Comparison of ENCODE assay signal across 15 cellular contexts in the genomic region with DNA sequence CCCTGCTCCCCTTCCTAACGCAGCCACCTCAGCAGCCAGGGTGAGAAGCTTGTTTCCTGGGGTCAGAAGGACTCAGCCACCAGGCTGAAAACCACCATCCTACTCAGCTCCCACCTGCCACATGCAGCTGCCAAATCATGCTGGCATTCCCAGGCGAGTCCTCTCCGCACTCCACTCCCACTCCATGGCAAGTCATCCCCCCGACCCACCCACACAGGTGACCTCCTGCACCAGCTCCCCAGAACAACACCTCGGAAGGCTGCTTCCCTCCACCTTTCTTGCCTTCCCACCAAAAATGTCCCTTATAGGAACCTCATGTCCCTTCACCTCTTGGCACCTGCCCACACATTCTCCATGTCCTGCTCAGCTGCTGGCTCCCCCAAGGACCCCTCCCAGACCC. TPM values are rescaled to one million over a fixed set of nuclear protein-coding genes. Genes with fewer than 3 reads are reported as not detected.
DNase-seq lines count a peak whose midpoint lies in the region; ATAC-seq lines count a peak whose summit lies in the region.
"Had no signal": no experiment of that assay in that cellular context is flagged by ENCODE, and none has a peak within 500 bp of the region (broad histone marks: within the 10 kb centered on the region; RNA-seq: fewer than 3 reads in every experiment).

No MANE protein-coding gene starts in this region.

- H3K27me3 Mint-ChIP-seq in stimulated activated naive CD8-positive, alpha-beta T cell treated with anti-CD3 and anti-CD28 coated beads, Interleukin-15, Interleukin-2, amounts not matched to agents 100 ng/mL and 50 ng/mL, for 24 hours = no peaks in the 10 kb centered on the region
- no peaks in the 10 kb centered on the region for H3K27me3 Mint-ChIP-seq in activated CD8-positive, alpha-beta T cell treated with anti-CD3 and anti-CD28 coated beads, Interleukin-2, amount 10 ng/mL, durations not matched to agents 7 days and 5 days (ENCODE audit: low read depth)
- H3K27me3 Mint-ChIP-seq in naive thymus-derived CD4-positive, alpha-beta T cell = no peaks in the 10 kb centered on the region

- no peaks in the 10 kb centered on the region for H3K9me3 ChIP-seq in naive thymus-derived CD4-positive, alpha-beta T cell (ENCODE audit: control insufficient read depth in 2 of 3, low read length in 3 of 3)
- H3K9me3 ChIP-seq: body of pancreas, colonic mucosa, neutrophil had no signal

- intact Hi-C loops in naive thymus-derived CD4-positive, alpha-beta T cell (cut with micrococcal nuclease) = loop anchor here in 1 of 2 donors (10.0 kb wide), 1 partner anchor 681 kb away; a partner anchor contains a TSS

- H3K4me1 ChIP-seq in naive thymus-derived CD4-positive, alpha-beta T cell (ENCODE audit: control insufficient read depth in 2 of 2, insufficient read depth in 2 of 2, low read length in 2 of 2) = peaks cover 18 to 21% of the 10 kb centered on the region in 2 donors

- peak overlapping the region; percentile 45 for H3K27ac Mint-ChIP-seq in stimulated activated naive CD8-positive, alpha-beta T cell treated with anti-CD3 and anti-CD28 coated beads, Interleukin-15, Interleukin-2, amounts not matched to agents 100 ng/mL and 50 ng/mL, for 24 hours
- peak overlapping the region; percentile 37 for H3K27ac Mint-ChIP-seq in activated CD8-positive, alpha-beta T cell treated with anti-CD3 and anti-CD28 coated beads, Interleukin-2, amount 10 ng/mL, durations not matched to agents 7 days and 5 days
- peak overlapping the region in 7 of 9 donors; percentile 43 to 83 (median 75) for H3K27ac Mint-ChIP-seq in naive thymus-derived CD4-positive, alpha-beta T cell

- H3K27ac ChIP-seq in naive thymus-derived CD4-positive, alpha-beta T cell (ENCODE audit: low read depth, low read length) = no peak overlapping the region
- H3K27ac ChIP-seq: body of pancreas, colonic mucosa, neutrophil had no signal

- CTCF ChIA-PET in activated CD8-positive, alpha-beta T cell treated with anti-CD3 and anti-CD28 coated beads, Interleukin-2, amount 10 ng/mL, durations not matched to agents 7 days and 5 days (lab: Charles Lee) = interaction anchor here (0.6 kb wide), 1 partner anchor 13 kb away, joined by 3 read pairs; no protein-coding TSS in a partner anchor
- CTCF ChIA-PET in naive thymus-derived CD4-positive, alpha-beta T cell (lab: Charles Lee) = no interaction called here

- peaks cover 33% of the 10 kb centered on the region for H3K4me1 Mint-ChIP-seq in stimulated activated naive CD8-positive, alpha-beta T cell treated with anti-CD3 and anti-CD28 coated beads, Interleukin-15, Interleukin-2, amounts not matched to agents 100 ng/mL and 50 ng/mL, for 24 hours (ENCODE audit: low read depth)
- H3K4me1 Mint-ChIP-seq in activated CD8-positive, alpha-beta T cell treated with anti-CD3 and anti-CD28 coated beads, Interleukin-2, amount 10 ng/mL, durations not matched to agents 7 days and 5 days (ENCODE audit: low read depth) = peaks cover 31% of the 10 kb centered on the region
- peaks cover 26 to 49% (median 32%) of the 10 kb centered on the region in 7 donors for H3K4me1 Mint-ChIP-seq in naive thymus-derived CD4-positive, alpha-beta T cell

- ATAC-seq in stimulated activated naive CD8-positive, alpha-beta T cell treated with anti-CD3 and anti-CD28 coated beads, Interleukin-15, Interleukin-2, amounts not matched to agents 100 U/mL and 50 U/mL, for 24 hours = no peak
- ATAC-seq in activated CD8-positive, alpha-beta T cell treated with anti-CD3 and anti-CD28 coated beads, Interleukin-2, amount 10 ng/mL, durations not matched to agents 7 days and 5 days = no peak
- ATAC-seq in naive thymus-derived CD4-positive, alpha-beta T cell = no peak
- ATAC-seq: body of pancreas had no signal

- H3K27me3 ChIP-seq in naive thymus-derived CD4-positive, alpha-beta T cell (ENCODE audit: control insufficient read depth in 2 of 2, insufficient read depth in 2 of 2, low read length in 2 of 2) = no peaks in the 10 kb centered on the region
- H3K27me3 ChIP-seq: body of pancreas, colonic mucosa, neutrophil had no signal

- DNase-seq in stimulated activated naive CD8-positive, alpha-beta T cell treated with anti-CD3 and anti-CD28 coated beads, Interleukin-15, Interleukin-2, amounts not matched to agents 100 U/mL and 50 U/mL, for 24 hours = no peak
- no peak for DNase-seq in activated CD8-positive, alpha-beta T cell treated with anti-CD3 and anti-CD28 coated beads, Interleukin-2, amount 10 ng/mL, durations not matched to agents 7 days and 5 days
- DNase-seq in naive thymus-derived CD4-positive, alpha-beta T cell = no peak
- no peak for DNase-seq in stimulated activated CD4-positive, alpha-beta T cell treated with anti-CD3 and anti-CD28 coated beads, Interleukin-12 subunit alpha, Interleukin-12 subunit beta, amount 100 ng/mL, for 4 hours
- no peak for DNase-seq in DMS79 (lab: John Stamatoyannopoulos, UW)
- DNase-seq in SK-N-DZ (ENCODE audit: low spot score) = no peak
- DNase-seq: activated CD4-positive, CD25-positive, alpha-beta regulatory T cell; body of pancreas; colonic mucosa; Karpas-422; NCI-H1105; NCI-H2107; NCI-H524 had no signal

- POLR2A ChIA-PET in activated CD8-positive, alpha-beta T cell treated with anti-CD3 and anti-CD28 coated beads, Interleukin-2, amount 10 ng/mL, durations not matched to agents 7 days and 5 days (lab: Charles Lee) = no interaction called here
- POLR2A ChIA-PET in naive thymus-derived CD4-positive, alpha-beta T cell (lab: Charles Lee) = interaction anchor here (0.7 to 6.3 kb wide), 6 partner anchors 11 to 28 kb away, joined by 3 to 24 read pairs (median 3); no protein-coding TSS in a partner anchor

- H3K9me3 Mint-ChIP-seq in stimulated activated naive CD8-positive, alpha-beta T cell treated with anti-CD3 and anti-CD28 coated beads, Interleukin-15, Interleukin-2, amounts not matched to agents 100 ng/mL and 50 ng/mL, for 24 hours = no peaks in the 10 kb centered on the region
- H3K9me3 Mint-ChIP-seq in activated CD8-positive, alpha-beta T cell treated with anti-CD3 and anti-CD28 coated beads, Interleukin-2, amount 10 ng/mL, durations not matched to agents 7 days and 5 days (ENCODE audit: insufficient read depth) = no peaks in the 10 kb centered on the region
- peaks cover 0 to 5% (median 0%) of the 10 kb centered on the region in 11 donors for H3K9me3 Mint-ChIP-seq in naive thymus-derived CD4-positive, alpha-beta T cell

- peaks cover 49% of the 10 kb centered on the region for H3K36me3 Mint-ChIP-seq in stimulated activated naive CD8-positive, alpha-beta T cell treated with anti-CD3 and anti-CD28 coated beads, Interleukin-15, Interleukin-2, amounts not matched to agents 100 ng/mL and 50 ng/mL, for 24 hours (ENCODE audit: low read depth)
- peaks cover 37% of the 10 kb centered on the region for H3K36me3 Mint-ChIP-seq in activated CD8-positive, alpha-beta T cell treated with anti-CD3 and anti-CD28 coated beads, Interleukin-2, amount 10 ng/mL, durations not matched to agents 7 days and 5 days (ENCODE audit: low read depth)
- H3K36me3 Mint-ChIP-seq in naive thymus-derived CD4-positive, alpha-beta T cell = peaks cover 8 to 28% (median 14%) of the 10 kb centered on the region in 5 donors

- H3K4me3 ChIP-seq in naive thymus-derived CD4-positive, alpha-beta T cell (ENCODE audit: low read length) = no peak overlapping the region
- H3K4me3 ChIP-seq: body of pancreas, colonic mucosa had no signal

- H3K36me3 ChIP-seq in naive thymus-derived CD4-positive, alpha-beta T cell (ENCODE audit: control insufficient read depth in 2 of 3, insufficient read depth in 3 of 3, low read length in 3 of 3) = peaks cover 0 to 55% (median 14%) of the 10 kb centered on the region in 3 experiments

- H3K4me3 Mint-ChIP-seq in stimulated activated naive CD8-positive, alpha-beta T cell treated with anti-CD3 and anti-CD28 coated beads, Interleukin-15, Interleukin-2, amounts not matched to agents 100 ng/mL and 50 ng/mL, for 24 hours = no peak overlapping the region
- H3K4me3 Mint-ChIP-seq in activated CD8-positive, alpha-beta T cell treated with anti-CD3 and anti-CD28 coated beads, Interleukin-2, amount 10 ng/mL, durations not matched to agents 7 days and 5 days = no peak overlapping the region
- peak overlapping the region in 1 of 10 donors; percentile 9 for H3K4me3 Mint-ChIP-seq in naive thymus-derived CD4-positive, alpha-beta T cell

RNA-seq across cellular contexts. Expression of a gene that starts 4.6 kb away (rescaled TPM):
- 100 to 1,000 TPM; 104 TPM for total RNA-seq in activated CD8-positive, alpha-beta T cell treated with anti-CD3 and anti-CD28 coated beads, Interleukin-2, amount 10 ng/mL, durations not matched to agents 7 days and 5 days
- 100 to 1,000 TPM in 1 of 5 experiments, 10 to 100 TPM in 4; 42.8 to 104 (median 64.0) TPM for total RNA-seq in naive thymus-derived CD4-positive, alpha-beta T cell
- 10 to 100 TPM; 38.4 to 41.2 TPM for polyA plus RNA-seq in naive thymus-derived CD4-positive, alpha-beta T cell
- 131 and 179 TPM in 2 replicates for polyA plus RNA-seq in SK-N-DZ (2014; cell fraction: cytosol; rRNA removed)
- polyA plus RNA-seq in SK-N-DZ (2014; cell fraction: nucleus; rRNA removed) = 49.5 and 68.9 TPM in 2 replicates

RNA-seq across cellular contexts. Expression of a gene that starts 5.0 kb away (rescaled TPM):
- 100 to 1,000 TPM; 101 to 110 TPM for total RNA-seq in activated CD8-positive, alpha-beta T cell treated with anti-CD3 and anti-CD28 coated beads, Interleukin-2, amount 10 ng/mL, durations not matched to agents 7 days and 5 days
- total RNA-seq in naive thymus-derived CD4-positive, alpha-beta T cell = 100 to 1,000 TPM in 2 of 5 experiments, 10 to 100 TPM in 3; 55.2 to 134 (median 83.9) TPM
- 100 to 1,000 TPM; 148 to 173 TPM for polyA plus RNA-seq in naive thymus-derived CD4-positive, alpha-beta T cell
- 138 and 153 TPM in 2 replicates for polyA plus RNA-seq in SK-N-DZ (2014; cell fraction: cytosol; rRNA removed)
- polyA plus RNA-seq in SK-N-DZ (2014; cell fraction: nucleus; rRNA removed) = 84.8 and 96.8 TPM in 2 replicates

RNA-seq across cellular contexts. Expression of a gene that starts 29.2 kb away (rescaled TPM):
- 100 to 1,000 TPM; 408 to 412 TPM for total RNA-seq in activated CD8-positive, alpha-beta T cell treated with anti-CD3 and anti-CD28 coated beads, Interleukin-2, amount 10 ng/mL, durations not matched to agents 7 days and 5 days
- total RNA-seq in naive thymus-derived CD4-positive, alpha-beta T cell = 100 to 1,000 TPM in 4 of 5 experiments, 10 to 100 TPM in 1; 88.1 to 364 (median 141) TPM
- polyA plus RNA-seq in naive thymus-derived CD4-positive, alpha-beta T cell = 100 to 1,000 TPM; 379 to 575 TPM
- 66.4 and 80.1 TPM in 2 replicates for polyA plus RNA-seq in SK-N-DZ (2014; cell fraction: cytosol; rRNA removed)
- polyA plus RNA-seq in SK-N-DZ (2014; cell fraction: nucleus; rRNA removed) = 52.1 and 61.5 TPM in 2 replicates

RNA-seq across cellular contexts. Expression of a gene that starts 34.8 kb away (rescaled TPM):
- 10 to 100 TPM; 10.9 to 13.4 TPM for total RNA-seq in activated CD8-positive, alpha-beta T cell treated with anti-CD3 and anti-CD28 coated beads, Interleukin-2, amount 10 ng/mL, durations not matched to agents 7 days and 5 days
- total RNA-seq in naive thymus-derived CD4-positive, alpha-beta T cell = 10 to 100 TPM in 2 of 5 experiments, 1 to 10 TPM in 3; 4.0 to 10.8 (median 8.8) TPM
- polyA plus RNA-seq in naive thymus-derived CD4-positive, alpha-beta T cell = 1 to 10 TPM; 3.7 to 4.2 TPM
- polyA plus RNA-seq in SK-N-DZ (2014; cell fraction: cytosol; rRNA removed) = 12.4 and 15.7 TPM in 2 replicates
- 8.8 and 14.1 TPM in 2 replicates for polyA plus RNA-seq in SK-N-DZ (2014; cell fraction: nucleus; rRNA removed)

RNA-seq across cellular contexts. Expression of a gene that starts 35.0 kb away (rescaled TPM):
- total RNA-seq in activated CD8-positive, alpha-beta T cell treated with anti-CD3 and anti-CD28 coated beads, Interleukin-2, amount 10 ng/mL, durations not matched to agents 7 days and 5 days = 10 to 100 TPM; 64.0 to 65.8 TPM
- 10 to 100 TPM; 36.3 to 69.4 (median 45.7) TPM for total RNA-seq in naive thymus-derived CD4-positive, alpha-beta T cell
- 10 to 100 TPM; 22.4 to 28.3 TPM for polyA plus RNA-seq in naive thymus-derived CD4-positive, alpha-beta T cell
- polyA plus RNA-seq in SK-N-DZ (2014; cell fraction: cytosol; rRNA removed) = 105 and 119 TPM in 2 replicates
- 489 and 529 TPM in 2 replicates for polyA plus RNA-seq in SK-N-DZ (2014; cell fraction: nucleus; rRNA removed)
